ENCODE assay signal across 39 cellular contexts in genomic region chr5:42569325-42569724, GRCh38.
"Had no signal": no experiment of that assay in that cellular context is flagged by ENCODE, and none has a peak within 500 bp of the region (broad histone marks: within the 10 kb centered on the region; RNA-seq: fewer than 3 reads in every experiment).

No MANE protein-coding gene starts in this region.

- H3K9me3 ChIP-seq: adrenal gland, ascending aorta, body of pancreas, breast epithelium had no signal

- H3K27me3 ChIP-seq: adrenal gland, ascending aorta, body of pancreas, brain microvascular endothelial cell, breast epithelium, cardiac muscle cell had no signal

- H3K36me3 Mint-ChIP-seq: activated naive CD4-positive, alpha-beta T cell treated with anti-CD3 and anti-CD28 coated beads, Interleukin-2, amount 10 ng/mL, durations not matched to agents 7 days and 5 days; activated naive CD4-positive, alpha-beta T cell treated with anti-CD3 and anti-CD28 coated beads, Interleukin-2, amount 50 U/mL, for 24 hours; activated naive CD4-positive, alpha-beta T cell treated with anti-CD3 and anti-CD28 coated beads, Interleukin-2, amount 50 U/mL, for 72 hours; activated naive CD8-positive, alpha-beta T cell; activated naive CD8-positive, alpha-beta T cell treated with anti-CD3 and anti-CD28 coated beads for 36 hours; activated naive CD8-positive, alpha-beta T cell treated with anti-CD3 and anti-CD28 coated beads, Interleukin-2, amount 10 ng/mL, durations not matched to agents 7 days and 5 days; brain had no signal

- DNase-seq: activated effector memory CD4-positive, alpha-beta T cell treated with anti-CD3 and anti-CD28 coated beads, Interleukin-2, amount 50 U/mL, for 16 hours; activated effector memory CD4-positive, alpha-beta T cell treated with Interleukin-2 at 50 U/mL for 16 hours; activated gamma-delta T cell; activated gamma-delta T cell treated with Interleukin-2 at 50 U/mL for 16 hours; activated naive CD4-positive, alpha-beta T cell; activated naive CD4-positive, alpha-beta T cell treated with anti-CD3 and anti-CD28 coated beads for 36 hours; activated naive CD4-positive, alpha-beta T cell treated with anti-CD3 and anti-CD28 coated beads, Interleukin-2, amount 10 ng/mL, durations not matched to agents 7 days and 5 days; activated naive CD4-positive, alpha-beta T cell treated with anti-CD3 and anti-CD28 coated beads, Interleukin-2, amount 50 U/mL, for 16 hours; activated naive CD4-positive, alpha-beta T cell treated with Interleukin-2 at 50 U/mL for 16 hours; activated naive CD8-positive, alpha-beta T cell treated with anti-CD3 and anti-CD28 coated beads for 36 hours; activated naive CD8-positive, alpha-beta T cell treated with anti-CD3 and anti-CD28 coated beads, Interleukin-2, amount 10 ng/mL, durations not matched to agents 7 days and 5 days; activated naive CD8-positive, alpha-beta T cell treated with anti-CD3 and anti-CD28 coated beads, Interleukin-2, amount 50 U/mL, for 24 hours; activated T-cell treated with anti-CD3 and anti-CD28 coated beads, Interleukin-2, amount 50 U/mL, for 24 hours; activated T-cell treated with anti-CD3 and anti-CD28 coated beads, Interleukin-2, amount 50 U/mL, for 4 hours; activated T-cell treated with anti-CD3 and anti-CD28 coated beads, Interleukin-2, amount 50 U/mL, for 48 hours; activated T-cell treated with anti-CD3 and anti-CD28 coated beads, Interleukin-2, amount 50 U/mL, for 72 hours; adrenal gland; amniotic stem cell; amygdala; anterior cingulate cortex; aorta; body of pancreas; brain microvascular endothelial cell; caudate nucleus; central memory CD4-positive, alpha-beta T cell; cerebellar nuclear complex had no signal

- H3K4me3 Mint-ChIP-seq: activated naive CD4-positive, alpha-beta T cell treated with anti-CD3 and anti-CD28 coated beads for 36 hours; activated naive CD4-positive, alpha-beta T cell treated with anti-CD3 and anti-CD28 coated beads, Interleukin-2, amount 10 ng/mL, durations not matched to agents 7 days and 5 days; activated naive CD4-positive, alpha-beta T cell treated with anti-CD3 and anti-CD28 coated beads, Interleukin-2, amount 50 U/mL, for 24 hours; activated naive CD8-positive, alpha-beta T cell; activated naive CD8-positive, alpha-beta T cell treated with anti-CD3 and anti-CD28 coated beads for 36 hours; activated naive CD8-positive, alpha-beta T cell treated with anti-CD3 and anti-CD28 coated beads, Interleukin-2, amount 10 ng/mL, durations not matched to agents 7 days and 5 days; activated naive CD8-positive, alpha-beta T cell treated with anti-CD3 and anti-CD28 coated beads, Interleukin-2, amount 50 U/mL, for 24 hours; activated T-cell treated with anti-CD3 and anti-CD28 coated beads, Interleukin-2, amount 50 U/mL, for 24 hours; activated T-cell treated with anti-CD3 and anti-CD28 coated beads, Interleukin-2, amount 50 U/mL, for 4 hours; activated T-cell treated with anti-CD3 and anti-CD28 coated beads, Interleukin-2, amount 50 U/mL, for 72 hours; activated T-helper 1 cell treated with anti-CD3 and anti-CD28 coated beads, Interleukin-12 subunit alpha, Interleukin-12 subunit beta, Interleukin-2, Interleukin-4 antibody, amounts not matched to agents 30 ng/mL and 10 ng/mL and 1 ng/mL, durations not matched to agents 14 hours and 24 hours and 36 hours; activated T-helper 17 cell treated with anti-CD3 and anti-CD28 coated beads, Interleukin-2, amount 50 U/mL, for 72 hours; brain; central memory CD8-positive, alpha-beta T cell had no signal

- H3K9me3 Mint-ChIP-seq: activated naive CD4-positive, alpha-beta T cell treated with anti-CD3 and anti-CD28 coated beads for 36 hours; activated naive CD4-positive, alpha-beta T cell treated with anti-CD3 and anti-CD28 coated beads, Interleukin-2, amount 10 ng/mL, durations not matched to agents 7 days and 5 days; activated naive CD4-positive, alpha-beta T cell treated with anti-CD3 and anti-CD28 coated beads, Interleukin-2, amount 50 U/mL, for 24 hours; activated naive CD4-positive, alpha-beta T cell treated with anti-CD3 and anti-CD28 coated beads, Interleukin-2, amount 50 U/mL, for 72 hours; activated naive CD8-positive, alpha-beta T cell treated with anti-CD3 and anti-CD28 coated beads for 36 hours; activated naive CD8-positive, alpha-beta T cell treated with anti-CD3 and anti-CD28 coated beads, Interleukin-2, amount 10 ng/mL, durations not matched to agents 7 days and 5 days; activated naive CD8-positive, alpha-beta T cell treated with anti-CD3 and anti-CD28 coated beads, Interleukin-2, amount 50 U/mL, for 24 hours; activated T-cell treated with anti-CD3 and anti-CD28 coated beads, Interleukin-2, amount 50 U/mL, for 24 hours; activated T-cell treated with anti-CD3 and anti-CD28 coated beads, Interleukin-2, amount 50 U/mL, for 4 hours; activated T-cell treated with anti-CD3 and anti-CD28 coated beads, Interleukin-2, amount 50 U/mL, for 72 hours; activated T-helper 1 cell treated with anti-CD3 and anti-CD28 coated beads, Interleukin-12 subunit alpha, Interleukin-12 subunit beta, Interleukin-2, Interleukin-4 antibody, amounts not matched to agents 30 ng/mL and 10 ng/mL and 1 ng/mL, durations not matched to agents 14 hours and 24 hours and 36 hours; activated T-helper 17 cell treated with anti-CD3 and anti-CD28 coated beads, Interleukin-2, amount 50 U/mL, for 72 hours; activated T-helper 2 cell treated with anti-CD3 and anti-CD28 coated beads, Interferon-gamma antibody, Interleukin-2, Interleukin-4, amounts not matched to agents 10 μg/mL and 5 μg/mL and 100 μg/mL, durations not matched to agents 14 hours and 24 hours and 36 hours; brain; central memory CD8-positive, alpha-beta T cell had no signal

- H3K4me3 ChIP-seq: adrenal gland, ascending aorta, body of pancreas, breast epithelium, cardiac muscle cell had no signal

- H3K27ac ChIP-seq: adrenal gland, ascending aorta, body of pancreas, brain microvascular endothelial cell, breast epithelium, cardiac muscle cell had no signal

- ATAC-seq: activated naive CD4-positive, alpha-beta T cell treated with anti-CD3 and anti-CD28 coated beads, Interleukin-2, amount 50 U/mL, for 72 hours; activated naive CD8-positive, alpha-beta T cell treated with anti-CD3 and anti-CD28 coated beads, Interleukin-2, amount 50 U/mL, for 24 hours; activated T-cell treated with anti-CD3 and anti-CD28 coated beads, Interleukin-2, amount 50 U/mL, for 4 hours; activated T-cell treated with anti-CD3 and anti-CD28 coated beads, Interleukin-2, amount 50 U/mL, for 72 hours; activated T-helper 17 cell treated with anti-CD3 and anti-CD28 coated beads, Interleukin-2, amount 50 U/mL, for 72 hours; body of pancreas had no signal

- FAIRE-seq: astrocyte, bronchial epithelial cell had no signal

- H3K36me3 ChIP-seq: adrenal gland, ascending aorta, brain microvascular endothelial cell, breast epithelium, cardiac muscle cell had no signal

- H3K27ac Mint-ChIP-seq: activated naive CD4-positive, alpha-beta T cell treated with anti-CD3 and anti-CD28 coated beads for 36 hours; activated naive CD4-positive, alpha-beta T cell treated with anti-CD3 and anti-CD28 coated beads, Interleukin-2, amount 10 ng/mL, durations not matched to agents 7 days and 5 days; activated naive CD4-positive, alpha-beta T cell treated with anti-CD3 and anti-CD28 coated beads, Interleukin-2, amount 50 U/mL, for 24 hours; activated naive CD4-positive, alpha-beta T cell treated with anti-CD3 and anti-CD28 coated beads, Interleukin-2, amount 50 U/mL, for 72 hours; activated naive CD8-positive, alpha-beta T cell; activated naive CD8-positive, alpha-beta T cell treated with anti-CD3 and anti-CD28 coated beads for 36 hours; activated naive CD8-positive, alpha-beta T cell treated with anti-CD3 and anti-CD28 coated beads, Interleukin-2, amount 10 ng/mL, durations not matched to agents 7 days and 5 days; activated naive CD8-positive, alpha-beta T cell treated with anti-CD3 and anti-CD28 coated beads, Interleukin-2, amount 50 U/mL, for 24 hours; activated T-cell treated with anti-CD3 and anti-CD28 coated beads, Interleukin-2, amount 50 U/mL, for 24 hours; activated T-cell treated with anti-CD3 and anti-CD28 coated beads, Interleukin-2, amount 50 U/mL, for 72 hours; activated T-helper 1 cell treated with anti-CD3 and anti-CD28 coated beads, Interleukin-12 subunit alpha, Interleukin-12 subunit beta, Interleukin-2, Interleukin-4 antibody, amounts not matched to agents 30 ng/mL and 10 ng/mL and 1 ng/mL, durations not matched to agents 14 hours and 24 hours and 36 hours; activated T-helper 17 cell treated with anti-CD3 and anti-CD28 coated beads, Interleukin-2, amount 50 U/mL, for 72 hours; activated T-helper 2 cell treated with anti-CD3 and anti-CD28 coated beads, Interferon-gamma antibody, Interleukin-2, Interleukin-4, amounts not matched to agents 10 μg/mL and 5 μg/mL and 100 μg/mL, durations not matched to agents 14 hours and 24 hours and 36 hours; brain had no signal

- H3K4me1 Mint-ChIP-seq: activated naive CD4-positive, alpha-beta T cell treated with anti-CD3 and anti-CD28 coated beads, Interleukin-2, amount 10 ng/mL, durations not matched to agents 7 days and 5 days; activated naive CD4-positive, alpha-beta T cell treated with anti-CD3 and anti-CD28 coated beads, Interleukin-2, amount 50 U/mL, for 24 hours; activated naive CD8-positive, alpha-beta T cell treated with anti-CD3 and anti-CD28 coated beads for 36 hours; activated naive CD8-positive, alpha-beta T cell treated with anti-CD3 and anti-CD28 coated beads, Interleukin-2, amount 10 ng/mL, durations not matched to agents 7 days and 5 days; activated naive CD8-positive, alpha-beta T cell treated with anti-CD3 and anti-CD28 coated beads, Interleukin-2, amount 50 U/mL, for 24 hours; activated T-helper 17 cell treated with anti-CD3 and anti-CD28 coated beads, Interleukin-2, amount 50 U/mL, for 72 hours; central memory CD8-positive, alpha-beta T cell had no signal
